In genomic region chr2:42116195-42117181, GRCh38 we compare ENCODE assay signal across 20 cellular contexts. TPM values are rescaled to one million over a fixed set of nuclear protein-coding genes. Genes with fewer than 3 reads are reported as not detected.
A peak's percentile ranks its signal among the peaks of the same experiment; 100 is the strongest.
DNase-seq lines count a peak whose midpoint lies in the region; ATAC-seq, FAIRE-seq and TF ChIP-seq lines count a peak whose summit lies in the region.
"Had no signal": no experiment of that assay in that cellular context is flagged by ENCODE, and none has a peak within 500 bp of the region (broad histone marks: within the 10 kb centered on the region; RNA-seq: fewer than 3 reads in every experiment).

No MANE protein-coding gene starts in this region.

- H3K4me2 ChIP-seq in BLaER1 treated with 17β-estradiol and CSF1 and Interleukin-3, amounts not matched to agents 10 nM and 100 nM: peak overlapping the region in 7 of 11 experiments; percentile 79 to 88 (median 82); a peak in 12 of 22 replicates
- peak overlapping the region; percentile 47 for H3K4me2 ChIP-seq in osteoblast (ENCODE audit: insufficient read depth, low read length)

- ATAC-seq in HG02840 (IDR thresholded peaks at IDR 0.05; ENCODE audit: low FRiP score, unreplicated experiment): no peak

- no peak for TF ChIP-seq POLR2A in H54 (IDR thresholded peaks at IDR 0.05; ENCODE audit: low read depth, low read length)

- H3K27me3 ChIP-seq in BLaER1 treated with 17β-estradiol and CSF1 and Interleukin-3, amounts not matched to agents 10 nM and 100 nM: no peaks in the 10 kb centered on the region
- H3K27me3 ChIP-seq in SJSA1 (replicated peaks) (no peaks in the 10 kb centered on the region), osteoblast (ENCODE audit: insufficient read depth, low read length) (no peaks in the 10 kb centered on the region)
- H3K27me3 ChIP-seq: BE2C, cardiac muscle cell, tibial nerve had no signal

- H3K9me3 ChIP-seq in BLaER1 treated with 17β-estradiol and CSF1 and Interleukin-3, amounts not matched to agents 10 nM and 100 nM (replicated peaks in 1 of 11): peaks cover 5 to 6% (median 5%) of the 10 kb centered on the region in 11 experiments; a peak in 20 of 22 replicates
- H3K9me3 ChIP-seq in SJSA1 (replicated peaks) (no peaks in the 10 kb centered on the region), osteoblast (ENCODE audit: low read depth, low read length) (no peaks in the 10 kb centered on the region)
- H3K9me3 ChIP-seq: BE2C, tibial nerve had no signal

- no peaks in the 10 kb centered on the region for H4K20me1 ChIP-seq in BLaER1 treated with 17β-estradiol and CSF1 and Interleukin-3, amounts not matched to agents 10 nM and 100 nM
- no peaks in the 10 kb centered on the region for H4K20me1 ChIP-seq in osteoblast (ENCODE audit: insufficient read depth, low read length)

- no peaks in the 10 kb centered on the region for H3K36me3 ChIP-seq in BLaER1 treated with 17β-estradiol and CSF1 and Interleukin-3, amounts not matched to agents 10 nM and 100 nM
- H3K36me3 ChIP-seq in SJSA1 (no peaks in the 10 kb centered on the region), osteoblast (ENCODE audit: insufficient read depth, low read length) (no peaks in the 10 kb centered on the region)
- H3K36me3 ChIP-seq: BE2C, cardiac muscle cell, tibial nerve had no signal

- no peaks in the 10 kb centered on the region for H3K79me2 ChIP-seq in osteoblast (ENCODE audit: insufficient read depth, low read length)

- peak overlapping the region in 2 of 11 experiments; percentile 2 to 47; a peak in 3 of 22 replicates for H3K9ac ChIP-seq in BLaER1 treated with 17β-estradiol and CSF1 and Interleukin-3, amounts not matched to agents 10 nM and 100 nM

- H3K4me1 ChIP-seq in BLaER1 treated with 17β-estradiol and CSF1 and Interleukin-3, amounts not matched to agents 10 nM and 100 nM: peaks cover 17 to 59% (median 34%) of the 10 kb centered on the region in 10 experiments
- H3K4me1 ChIP-seq in SJSA1 (replicated peaks): peaks cover 40% of the 10 kb centered on the region
- peaks cover 35% of the 10 kb centered on the region for H3K4me1 ChIP-seq in osteoblast (ENCODE audit: insufficient read depth, low read length)

- no peak overlapping the region for H3K4me3 ChIP-seq in BLaER1 treated with 17β-estradiol and CSF1 and Interleukin-3, amounts not matched to agents 10 nM and 100 nM
- no peak overlapping the region for H3K4me3 ChIP-seq in SJSA1
- no peak overlapping the region for H3K4me3 ChIP-seq in osteoblast (ENCODE audit: insufficient read depth, low read length)
- H3K4me3 ChIP-seq: cardiac muscle cell, tibial nerve had no signal

- no peak overlapping the region for H2AFZ ChIP-seq in osteoblast (ENCODE audit: low read length)

- TF ChIP-seq CTCF in osteoblast (IDR thresholded peaks at IDR 0.05; ENCODE audit: extremely low read depth, low read depth, low read length): no peak

- H3K27ac ChIP-seq in BLaER1 treated with 17β-estradiol and CSF1 and Interleukin-3, amounts not matched to agents 10 nM and 100 nM: peak overlapping the region in 7 of 11 experiments; percentile 74 to 85 (median 79); a peak in 14 of 22 replicates
- peak overlapping the region; percentile 71 for H3K27ac ChIP-seq in SJSA1
- peak overlapping the region; percentile 65 for H3K27ac ChIP-seq in osteoblast (ENCODE audit: low read depth, low read length)
- H3K27ac ChIP-seq: cardiac muscle cell had no signal

- no peak for FAIRE-seq in H54 (lab: Jason Lieb, UNC)
- FAIRE-seq: GM12891 had no signal

- peak in 1 of 2 experiments; percentile 61 for DNase-seq in SJSA1 (ENCODE audit: low read depth in 1 of 2, low spot score in 2 of 2)
- DNase-seq in fibroblast of gingiva (ENCODE audit: low read depth): peak; percentile 72
- DNase-seq in osteoblast (ENCODE audit: insufficient read length, low spot score, missing footprints): no peak
- no peak for DNase-seq in H54 (ENCODE audit: insufficient read length, low spot score)
- DNase-seq in Kasumi-1 (lab: John Stamatoyannopoulos, UW): no peak
- no peak for DNase-seq in UCSD-AML1 (lab: John Stamatoyannopoulos, UW; ENCODE audit: unreplicated experiment)
- DNase-seq: activated CD4-positive, alpha-beta memory T cell treated with anti-CD3 and anti-CD28 coated beads for 36 hours; activated effector memory CD4-positive, alpha-beta T cell treated with Interleukin-2 at 50 U/mL for 16 hours; BE2C; DND-41; mammary epithelial cell; NCI-H1930; NCI-H526 treated with DMSO at 0.1 percent for 48 hours; occipital lobe; Right ventricle myocardium superior had no signal

RNA-seq across cellular contexts. Expression of gene EML4, which starts 52.7 kb away (rescaled TPM):
- 74.0 and 78.5 TPM in 2 replicates for total RNA-seq in SJSA1 (2014; rRNA removed; shearing (Covaris generic))
- 91.9 and 94.9 TPM in 2 replicates for total RNA-seq in osteoblast
